26 cellular contexts compared by ENCODE assay signal in the genomic region with DNA sequence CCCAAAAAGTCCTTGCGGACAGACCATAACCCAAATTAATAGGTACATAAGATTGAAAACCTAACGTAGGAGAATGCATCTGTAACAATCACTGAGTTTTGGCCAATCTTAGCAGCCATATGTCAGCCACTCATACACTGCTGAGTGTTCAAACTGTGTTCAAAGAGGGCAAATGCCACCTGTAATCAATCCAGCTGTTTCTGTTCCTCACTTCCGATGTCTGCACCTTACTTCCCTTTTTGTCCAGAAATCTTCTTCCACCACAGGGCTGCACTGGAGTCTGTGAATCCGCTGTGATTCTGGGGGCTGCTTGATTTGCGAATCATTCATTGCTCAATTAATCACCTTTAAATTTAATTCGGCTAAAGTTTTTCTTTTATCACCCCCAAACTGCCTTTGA.
"Had no signal": no experiment of that assay in that cellular context is flagged by ENCODE, and none has a peak within 500 bp of the region (broad histone marks: within the 10 kb centered on the region; RNA-seq: fewer than 3 reads in every experiment).

No MANE protein-coding gene starts in this region.

- DNase-seq: colonic mucosa; cortex of kidney; dermis blood vessel endothelial cell; effector CD4-positive, alpha-beta T cell; effector CD8-positive, alpha-beta T cell; effector memory CD4-positive, alpha-beta T cell; effector memory CD8-positive, alpha-beta T cell; endodermal cell; erythroblast; esophagus squamous epithelium; foreskin keratinocyte; foreskin melanocyte; gastrocnemius medialis; glutamatergic neuron; head of caudate nucleus; heart left ventricle; heart right ventricle had no signal

- H3K36me3 ChIP-seq: colonic mucosa, esophagus squamous epithelium, gastrocnemius medialis, gastroesophageal sphincter, heart left ventricle, heart right ventricle had no signal

- H3K9me3 ChIP-seq: colonic mucosa, esophagus squamous epithelium, gastrocnemius medialis, gastroesophageal sphincter had no signal

- H3K4me1 Mint-ChIP-seq: endodermal cell had no signal

- H3K4me1 ChIP-seq: colonic mucosa, esophagus squamous epithelium, foreskin keratinocyte, gastroesophageal sphincter had no signal

- H3K4me3 ChIP-seq: colonic mucosa, coronary artery, dorsolateral prefrontal cortex, esophagus squamous epithelium, gastrocnemius medialis, gastroesophageal sphincter, heart left ventricle, heart right ventricle had no signal

- H3K27me3 Mint-ChIP-seq: dendritic cell treated with granulocyte-macrophage colony-stimulating factor and Interleukin-4, amounts not matched to agents 40 ng/mL and 50 ng/mL, for 4 days had no signal

- H3K27ac ChIP-seq: colonic mucosa, coronary artery, epithelial cell of prostate, esophagus squamous epithelium, foreskin keratinocyte, gastrocnemius medialis, gastroesophageal sphincter had no signal

- H3K27me3 ChIP-seq: colonic mucosa, esophagus squamous epithelium, foreskin keratinocyte, gastrocnemius medialis, gastroesophageal sphincter, heart left ventricle, heart right ventricle had no signal

- H3K27ac Mint-ChIP-seq: dendritic cell treated with granulocyte-macrophage colony-stimulating factor and Interleukin-4, amounts not matched to agents 40 ng/mL and 50 ng/mL, for 4 days; effector memory CD8-positive, alpha-beta T cell; endodermal cell had no signal

- FAIRE-seq: colon, endometrium, endothelial cell of umbilical vein, frontal cortex had no signal

- H3K4me3 Mint-ChIP-seq: dendritic cell treated with granulocyte-macrophage colony-stimulating factor and Interleukin-4, amounts not matched to agents 40 ng/mL and 50 ng/mL, for 4 days; effector memory CD8-positive, alpha-beta T cell; endodermal cell had no signal
